ENCODE assay signal across 8 cellular contexts in the genomic region with DNA sequence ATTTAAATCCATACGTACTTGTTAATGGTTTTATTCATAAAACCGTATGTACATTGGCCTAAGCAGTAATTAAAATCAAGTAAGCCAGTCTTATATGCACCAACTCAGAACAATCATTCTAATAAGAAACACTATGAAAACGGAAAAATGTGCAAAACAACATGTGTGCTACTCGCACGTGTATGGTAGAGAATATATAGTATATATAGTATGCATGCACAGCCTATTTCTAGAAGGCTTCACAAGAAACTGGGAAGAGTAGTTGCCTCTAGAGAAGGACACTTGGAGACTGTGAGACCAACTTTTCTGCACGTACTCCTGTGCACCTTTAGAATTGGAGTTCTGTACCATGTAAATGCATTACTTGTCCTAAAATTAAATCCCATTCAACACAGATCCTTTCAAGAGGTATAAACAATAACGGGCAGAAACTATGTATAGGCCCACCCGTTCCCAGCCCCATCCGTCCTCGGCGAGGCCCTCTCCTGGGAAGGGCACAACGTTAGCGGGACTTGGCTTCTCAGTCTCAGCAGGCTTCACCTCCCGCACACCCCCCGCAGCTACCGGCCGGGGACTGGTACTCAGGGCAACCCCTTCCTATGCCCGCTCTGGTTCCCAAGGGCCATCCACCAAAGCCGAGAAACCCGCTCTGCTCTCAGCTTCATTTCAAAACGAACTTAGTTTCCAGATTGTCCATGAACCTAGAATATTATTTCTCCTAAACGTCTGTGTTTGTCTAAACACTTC. TPM values are rescaled to one million over a fixed set of nuclear protein-coding genes. Genes with fewer than 3 reads are reported as not detected.
DNase-seq lines count a peak whose midpoint lies in the region; ATAC-seq and TF ChIP-seq lines count a peak whose summit lies in the region.

No MANE protein-coding gene starts in this region.

- H3K9me3 ChIP-seq in CD8-positive, alpha-beta memory T cell (ENCODE audit: low read length) = no peaks in the 10 kb centered on the region
- H3K9me3 ChIP-seq in SJSA1 (replicated peaks) = no peaks in the 10 kb centered on the region
- H3K9me3 ChIP-seq in gastroesophageal sphincter = no peaks in the 10 kb centered on the region
- H3K9me3 ChIP-seq in osteoblast (ENCODE audit: low read depth, low read length) = no peaks in the 10 kb centered on the region

- peaks cover 32% of the 10 kb centered on the region for H3K79me2 ChIP-seq in osteoblast (ENCODE audit: insufficient read depth, low read length)

- H3K27ac ChIP-seq in CD8-positive, alpha-beta memory T cell (ENCODE audit: low read depth, low read length) = no peak overlapping the region
- H3K27ac ChIP-seq in SJSA1 (no peak overlapping the region; the same call in 1 of the 2 replicates), gastroesophageal sphincter (peak overlapping the region; percentile 73 to 90 (median 87)), osteoblast (ENCODE audit: low read depth, low read length) (peak overlapping the region; percentile 4)

- H3K27me3 Mint-ChIP-seq in CD8-positive, alpha-beta memory T cell = peaks cover 30 to 68% of the 10 kb centered on the region in 2 donors

- peak overlapping the region in 1 of 8 donors; percentile 0 for H3K27ac Mint-ChIP-seq in CD8-positive, alpha-beta memory T cell

- H3K4me1 ChIP-seq in CD8-positive, alpha-beta memory T cell (ENCODE audit: insufficient read depth, low read length) = no peaks in the 10 kb centered on the region
- H3K4me1 ChIP-seq in SJSA1 (replicated peaks) (peaks cover 44% of the 10 kb centered on the region), gastroesophageal sphincter (peaks cover 3 to 38% (median 7%) of the 10 kb centered on the region in 3 donors), osteoblast (ENCODE audit: insufficient read depth, low read length) (peaks cover 12% of the 10 kb centered on the region)

- H3K9me3 Mint-ChIP-seq in CD8-positive, alpha-beta memory T cell = no peaks in the 10 kb centered on the region

- peak overlapping the region; percentile 82 for H3K4me2 ChIP-seq in osteoblast (ENCODE audit: insufficient read depth, low read length)

- H3K36me3 ChIP-seq in CD8-positive, alpha-beta memory T cell (ENCODE audit: insufficient read depth, low read length) = no peaks in the 10 kb centered on the region
- no peaks in the 10 kb centered on the region; the same call in 1 of the 2 replicates for H3K36me3 ChIP-seq in SJSA1
- H3K36me3 ChIP-seq in gastroesophageal sphincter = no peaks in the 10 kb centered on the region
- H3K36me3 ChIP-seq in osteoblast (ENCODE audit: insufficient read depth, low read length) = no peaks in the 10 kb centered on the region

- CTCF ChIA-PET in CD8-positive, alpha-beta memory T cell (lab: Charles Lee) = no interaction called here

- no peak for TF ChIP-seq POLR2A in gastroesophageal sphincter (IDR thresholded peaks at IDR 0.05)

- POLR2A ChIA-PET in CD8-positive, alpha-beta memory T cell (lab: Charles Lee) = no interaction called here

- H2AFZ ChIP-seq in osteoblast (ENCODE audit: low read length) = no peak overlapping the region

- peak overlapping the region; percentile 52 to 79 (median 70) for H3K4me3 Mint-ChIP-seq in CD8-positive, alpha-beta memory T cell

- ATAC-seq in gastroesophageal sphincter (no peak), GM18873 (IDR thresholded peaks at IDR 0.05; ENCODE audit: low FRiP score, unreplicated experiment) (no peak)

- TF ChIP-seq CTCF in gastroesophageal sphincter (IDR thresholded peaks at IDR 0.05) (no peak), osteoblast (IDR thresholded peaks at IDR 0.05; ENCODE audit: extremely low read depth, low read depth, low read length) (no peak)

- no peak for DNase-seq in CD8-positive, alpha-beta memory T cell
- DNase-seq in SJSA1 (ENCODE audit: low read depth in 1 of 2, low spot score in 2 of 2) (no peak), osteoblast (ENCODE audit: insufficient read length, low spot score, missing footprints) (peak; percentile 29), T1000 (lab: John Stamatoyannopoulos, UW) (no peak), dedifferentiated amniotic fluid mesenchymal stem cell (ENCODE audit: extremely low spot score) (no peak), NCI-H526 (lab: John Stamatoyannopoulos, UW) (no peak)

- peaks cover 2 to 13% (median 12%) of the 10 kb centered on the region in 3 donors for H3K4me1 Mint-ChIP-seq in CD8-positive, alpha-beta memory T cell

- WGBS in gastroesophageal sphincter (ENCODE audit: low coverage in 1 of 2), 2 donors = 78% methylated on average over 7 to 22 of the region's 22 CpGs

- H3K36me3 Mint-ChIP-seq in CD8-positive, alpha-beta memory T cell = peaks cover 0 to 4% (median 0%) of the 10 kb centered on the region in 3 donors

- no peaks in the 10 kb centered on the region for H4K20me1 ChIP-seq in osteoblast (ENCODE audit: insufficient read depth, low read length)

- H3K27me3 ChIP-seq in CD8-positive, alpha-beta memory T cell (ENCODE audit: insufficient read depth, low read length, poor library complexity, severe bottlenecking) = peaks cover 21% of the 10 kb centered on the region
- H3K27me3 ChIP-seq in SJSA1 (replicated peaks) (no peaks in the 10 kb centered on the region), gastroesophageal sphincter (no peaks in the 10 kb centered on the region), osteoblast (ENCODE audit: insufficient read depth, low read length) (no peaks in the 10 kb centered on the region)

- no peak overlapping the region for H3K4me3 ChIP-seq in CD8-positive, alpha-beta memory T cell (ENCODE audit: low read length)
- H3K4me3 ChIP-seq in SJSA1 (peak overlapping the region; percentile 84), gastroesophageal sphincter (no peak overlapping the region), osteoblast (ENCODE audit: insufficient read depth, low read length) (peak overlapping the region; percentile 82)

- no peak for TF ChIP-seq EP300 in gastroesophageal sphincter (IDR thresholded peaks at IDR 0.05)

RNA-seq across cellular contexts. Expression of a gene that starts 2.0 kb away (rescaled TPM):
- 1 to 10 TPM; 4.6 to 6.3 TPM for total RNA-seq in CD8-positive, alpha-beta memory T cell
- polyA plus RNA-seq in CD8-positive, alpha-beta memory T cell = 8.2 TPM
- 22.2 and 33.8 TPM in 2 replicates for total RNA-seq in SJSA1 (2014; rRNA removed; shearing (Covaris generic))
- 10 to 100 TPM; 19.8 to 28.8 (median 23.6) TPM for total RNA-seq in gastroesophageal sphincter
- 43.4 and 44.2 TPM in 2 replicates for total RNA-seq in osteoblast

RNA-seq across cellular contexts. Expression of a gene that starts 37.5 kb away (rescaled TPM):
- 10 to 100 TPM; 12.0 to 15.2 TPM for total RNA-seq in CD8-positive, alpha-beta memory T cell
- polyA plus RNA-seq in CD8-positive, alpha-beta memory T cell = 9.3 TPM
- total RNA-seq in SJSA1 (2014; rRNA removed; shearing (Covaris generic)) = 9.5 and 27.5 TPM in 2 replicates
- 10 to 100 TPM; 17.7 to 39.7 (median 26.6) TPM for total RNA-seq in gastroesophageal sphincter
- 30.8 and 36.5 TPM in 2 replicates for total RNA-seq in osteoblast

Comparison
In these comparisons a context has a peak if more than half of its experiments do, and no peak if none do; other contexts are left out.
1. H3K27ac ChIP-seq: peak in gastroesophageal sphincter (4 of 4) and osteoblast (single experiment); none in CD8-positive, alpha-beta memory T cell (single experiment) and SJSA1 (single experiment).
2. H3K4me3 ChIP-seq: peak in SJSA1 (single experiment) and osteoblast (single experiment); none in CD8-positive, alpha-beta memory T cell (single experiment) and gastroesophageal sphincter (0 of 2).